ENCODE assay signal across 34 cellular contexts in the genomic region with DNA sequence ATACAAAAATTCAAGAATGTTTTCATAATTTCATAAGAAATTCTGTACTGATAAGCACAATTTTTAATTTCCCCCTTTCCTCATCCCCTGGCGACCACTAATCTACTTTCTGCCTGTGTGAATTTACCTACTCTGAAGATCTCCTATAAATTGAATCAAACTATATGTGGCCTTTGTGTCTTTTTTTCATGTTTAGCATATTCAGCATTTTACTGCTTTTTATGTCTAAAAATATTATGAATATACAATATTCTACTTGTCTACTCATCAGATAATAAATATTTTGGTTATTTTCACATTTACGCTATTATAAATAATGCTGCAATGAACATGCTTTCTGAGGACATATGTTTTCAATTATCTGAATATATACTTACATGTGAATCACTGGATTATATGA.
"Had no signal": no experiment of that assay in that cellular context is flagged by ENCODE, and none has a peak within 500 bp of the region (broad histone marks: within the 10 kb centered on the region; RNA-seq: fewer than 3 reads in every experiment).

No MANE protein-coding gene starts in this region.

- ATAC-seq: activated naive CD4-positive, alpha-beta T cell treated with anti-CD3 and anti-CD28 coated beads, Interleukin-2, amount 50 U/mL, for 72 hours; activated naive CD8-positive, alpha-beta T cell treated with anti-CD3 and anti-CD28 coated beads, Interleukin-2, amount 50 U/mL, for 24 hours; activated T-cell treated with anti-CD3 and anti-CD28 coated beads, Interleukin-2, amount 50 U/mL, for 4 hours; activated T-cell treated with anti-CD3 and anti-CD28 coated beads, Interleukin-2, amount 50 U/mL, for 72 hours; activated T-helper 17 cell treated with anti-CD3 and anti-CD28 coated beads, Interleukin-2, amount 50 U/mL, for 72 hours; body of pancreas had no signal

- FAIRE-seq: astrocyte, bronchial epithelial cell had no signal

- H3K9me3 ChIP-seq: adrenal gland, body of pancreas, breast epithelium had no signal

- H3K4me1 ChIP-seq: adrenal gland, ascending aorta, body of pancreas, breast epithelium had no signal

- H3K27me3 ChIP-seq: adrenal gland, ascending aorta, body of pancreas, brain microvascular endothelial cell, breast epithelium, cardiac muscle cell had no signal

- H3K4me3 ChIP-seq: adrenal gland, ascending aorta, body of pancreas, breast epithelium, cardiac muscle cell had no signal

- DNase-seq: activated effector memory CD4-positive, alpha-beta T cell treated with anti-CD3 and anti-CD28 coated beads, Interleukin-2, amount 50 U/mL, for 16 hours; activated effector memory CD4-positive, alpha-beta T cell treated with Interleukin-2 at 50 U/mL for 16 hours; activated gamma-delta T cell; activated gamma-delta T cell treated with Interleukin-2 at 50 U/mL for 16 hours; activated naive CD4-positive, alpha-beta T cell; activated naive CD4-positive, alpha-beta T cell treated with anti-CD3 and anti-CD28 coated beads for 36 hours; activated naive CD4-positive, alpha-beta T cell treated with anti-CD3 and anti-CD28 coated beads, Interleukin-2, amount 10 ng/mL, durations not matched to agents 7 days and 5 days; activated naive CD4-positive, alpha-beta T cell treated with anti-CD3 and anti-CD28 coated beads, Interleukin-2, amount 50 U/mL, for 16 hours; activated naive CD4-positive, alpha-beta T cell treated with Interleukin-2 at 50 U/mL for 16 hours; activated naive CD8-positive, alpha-beta T cell treated with anti-CD3 and anti-CD28 coated beads for 36 hours; activated naive CD8-positive, alpha-beta T cell treated with anti-CD3 and anti-CD28 coated beads, Interleukin-2, amount 10 ng/mL, durations not matched to agents 7 days and 5 days; activated naive CD8-positive, alpha-beta T cell treated with anti-CD3 and anti-CD28 coated beads, Interleukin-2, amount 50 U/mL, for 24 hours; activated T-cell treated with anti-CD3 and anti-CD28 coated beads, Interleukin-2, amount 50 U/mL, for 1 hour; activated T-cell treated with anti-CD3 and anti-CD28 coated beads, Interleukin-2, amount 50 U/mL, for 24 hours; activated T-cell treated with anti-CD3 and anti-CD28 coated beads, Interleukin-2, amount 50 U/mL, for 4 hours; activated T-cell treated with anti-CD3 and anti-CD28 coated beads, Interleukin-2, amount 50 U/mL, for 48 hours; activated T-cell treated with anti-CD3 and anti-CD28 coated beads, Interleukin-2, amount 50 U/mL, for 72 hours; adrenal gland; amniotic stem cell; amygdala; anterior cingulate cortex; aorta; body of pancreas; brain microvascular endothelial cell; caudate nucleus; central memory CD4-positive, alpha-beta T cell; cerebellar nuclear complex had no signal

- H3K27ac ChIP-seq: adrenal gland, ascending aorta, body of pancreas, brain microvascular endothelial cell, breast epithelium, cardiac muscle cell had no signal

- H3K36me3 ChIP-seq: adrenal gland, ascending aorta, brain microvascular endothelial cell, breast epithelium, cardiac muscle cell had no signal
